ENCODE assay signal across 1 cellular context in genomic region chr17:45425125-45425983, GRCh38.
TF ChIP-seq lines count a peak whose summit lies in the region.

No MANE protein-coding gene starts in this region.

TF ChIP-seq in HepG2, 621 proteins besides CTCF, POLR2A, EP300 and RAD21 (continued from another document):
- TF ChIP-seq, protein P1, sequence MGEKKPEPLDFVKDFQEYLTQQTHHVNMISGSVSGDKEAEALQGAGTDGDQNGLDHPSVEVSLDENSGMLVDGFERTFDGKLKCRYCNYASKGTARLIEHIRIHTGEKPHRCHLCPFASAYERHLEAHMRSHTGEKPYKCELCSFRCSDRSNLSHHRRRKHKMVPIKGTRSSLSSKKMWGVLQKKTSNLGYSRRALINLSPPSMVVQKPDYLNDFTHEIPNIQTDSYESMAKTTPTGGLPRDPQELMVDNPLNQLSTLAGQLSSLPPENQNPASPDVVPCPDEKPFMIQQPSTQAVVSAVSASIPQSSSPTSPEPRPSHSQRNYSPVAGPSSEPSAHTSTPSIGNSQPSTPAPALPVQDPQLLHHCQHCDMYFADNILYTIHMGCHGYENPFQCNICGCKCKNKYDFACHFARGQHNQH (CRISPR knock-in tag; IDR thresholded peaks at IDR 0.05): peak; percentile 62
- TF ChIP-seq HNRNPL (IDR thresholded peaks at IDR 0.05; ENCODE audit: low read depth, low read length): 0 out of 2 replicates have a peak, but pooled peaks have one; percentile 47
- TF ChIP-seq ZNF569 (CRISPR knock-in tag; IDR thresholded peaks at IDR 0.05; ENCODE audit: borderline replicate concordance): 0 out of 2 replicates have a peak, but pooled peaks have one; percentile 44
- TF ChIP-seq ARID5B (CRISPR knock-in tag; IDR thresholded peaks at IDR 0.05): peak; percentile 70
- TF ChIP-seq ZMAT3 (CRISPR knock-in tag; conservative IDR thresholded peaks at IDR 0.05): peak; percentile 68; the same call in 1 of the 2 replicates
- no peak; the same call in 1 of the 2 replicates for TF ChIP-seq KLF15 (CRISPR knock-in tag; IDR thresholded peaks at IDR 0.05; ENCODE audit: borderline replicate concordance)
- TF ChIP-seq ZNF230 (CRISPR knock-in tag; IDR thresholded peaks at IDR 0.05): peak; percentile 45; the same call in 1 of the 2 replicates
- 0 out of 2 replicates have a peak, but pooled peaks have one; percentile 30 for TF ChIP-seq ARHGAP35 (CRISPR knock-in tag; IDR thresholded peaks at IDR 0.05; ENCODE audit: borderline replicate concordance)
- peak; percentile 72; the same call in 1 of the 2 replicates for TF ChIP-seq YEATS4 (CRISPR knock-in tag; IDR thresholded peaks at IDR 0.05; ENCODE audit: borderline replicate concordance)
- TF ChIP-seq KMT2A (CRISPR knock-in tag; IDR thresholded peaks at IDR 0.05): no peak
- TF ChIP-seq, protein P2, sequence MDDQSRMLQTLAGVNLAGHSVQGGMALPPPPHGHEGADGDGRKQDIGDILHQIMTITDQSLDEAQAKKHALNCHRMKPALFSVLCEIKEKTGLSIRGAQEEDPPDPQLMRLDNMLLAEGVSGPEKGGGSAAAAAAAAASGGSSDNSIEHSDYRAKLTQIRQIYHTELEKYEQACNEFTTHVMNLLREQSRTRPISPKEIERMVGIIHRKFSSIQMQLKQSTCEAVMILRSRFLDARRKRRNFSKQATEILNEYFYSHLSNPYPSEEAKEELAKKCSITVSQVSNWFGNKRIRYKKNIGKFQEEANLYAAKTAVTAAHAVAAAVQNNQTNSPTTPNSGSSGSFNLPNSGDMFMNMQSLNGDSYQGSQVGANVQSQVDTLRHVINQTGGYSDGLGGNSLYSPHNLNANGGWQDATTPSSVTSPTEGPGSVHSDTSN (CRISPR knock-in tag; IDR thresholded peaks at IDR 0.05; ENCODE audit: borderline replicate concordance): peak; percentile 25; the same call in 1 of the 2 replicates
- TF ChIP-seq ZNF251 (CRISPR knock-in tag; IDR thresholded peaks at IDR 0.05): no peak
- TF ChIP-seq KDM2A (CRISPR knock-in tag; IDR thresholded peaks at IDR 0.05; ENCODE audit: borderline replicate concordance, low read depth): peak; percentile 60
- no peak for TF ChIP-seq ZSCAN30 (CRISPR knock-in tag; IDR thresholded peaks at IDR 0.05)
- TF ChIP-seq, protein P3, sequence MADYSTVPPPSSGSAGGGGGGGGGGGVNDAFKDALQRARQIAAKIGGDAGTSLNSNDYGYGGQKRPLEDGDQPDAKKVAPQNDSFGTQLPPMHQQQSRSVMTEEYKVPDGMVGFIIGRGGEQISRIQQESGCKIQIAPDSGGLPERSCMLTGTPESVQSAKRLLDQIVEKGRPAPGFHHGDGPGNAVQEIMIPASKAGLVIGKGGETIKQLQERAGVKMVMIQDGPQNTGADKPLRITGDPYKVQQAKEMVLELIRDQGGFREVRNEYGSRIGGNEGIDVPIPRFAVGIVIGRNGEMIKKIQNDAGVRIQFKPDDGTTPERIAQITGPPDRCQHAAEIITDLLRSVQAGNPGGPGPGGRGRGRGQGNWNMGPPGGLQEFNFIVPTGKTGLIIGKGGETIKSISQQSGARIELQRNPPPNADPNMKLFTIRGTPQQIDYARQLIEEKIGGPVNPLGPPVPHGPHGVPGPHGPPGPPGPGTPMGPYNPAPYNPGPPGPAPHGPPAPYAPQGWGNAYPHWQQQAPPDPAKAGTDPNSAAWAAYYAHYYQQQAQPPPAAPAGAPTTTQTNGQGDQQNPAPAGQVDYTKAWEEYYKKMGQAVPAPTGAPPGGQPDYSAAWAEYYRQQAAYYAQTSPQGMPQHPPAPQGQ (CRISPR knock-in tag; IDR thresholded peaks at IDR 0.05; ENCODE audit: borderline replicate concordance): no peak
- no peak for TF ChIP-seq RFX3 (CRISPR knock-in tag; IDR thresholded peaks at IDR 0.05)
- TF ChIP-seq FOSL1 (CRISPR knock-in tag; IDR thresholded peaks at IDR 0.05; ENCODE audit: borderline replicate concordance): no peak
- TF ChIP-seq SMAD1 (CRISPR knock-in tag; IDR thresholded peaks at IDR 0.05; ENCODE audit: borderline replicate concordance, low read depth): peak; percentile 54; the same call in 1 of the 2 replicates
- TF ChIP-seq HOXA5 (CRISPR knock-in tag; IDR thresholded peaks at IDR 0.05): no peak
- no peak for TF ChIP-seq ZC3H13 (CRISPR knock-in tag; IDR thresholded peaks at IDR 0.05)
- TF ChIP-seq HNRNPK (IDR thresholded peaks at IDR 0.05; ENCODE audit: low read depth, low read length, poor library complexity, severe bottlenecking): no peak
- TF ChIP-seq ZNF75D (CRISPR knock-in tag; IDR thresholded peaks at IDR 0.05; ENCODE audit: borderline replicate concordance): no peak
